Comparison of ENCODE assay signal across 14 cellular contexts in the genomic region with DNA sequence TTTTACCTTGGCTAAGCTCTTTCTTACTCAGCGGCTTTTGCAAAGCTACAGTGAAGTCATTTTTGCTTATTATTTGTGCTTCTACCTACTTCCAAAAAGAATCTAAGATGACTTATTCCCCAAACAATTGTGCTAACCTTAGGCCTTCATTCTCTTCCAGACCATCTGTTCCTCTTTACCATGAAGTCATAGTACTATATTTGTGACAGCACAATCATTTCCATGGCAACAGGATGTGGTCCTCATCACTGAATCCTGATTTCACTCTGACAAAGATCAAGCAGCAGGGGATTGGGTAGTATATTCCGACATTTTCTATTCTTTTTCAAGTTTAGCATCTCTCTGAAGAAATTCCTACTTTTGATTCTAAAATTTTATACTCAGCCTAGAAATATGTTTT. TPM values are rescaled to one million over a fixed set of nuclear protein-coding genes. Genes with fewer than 3 reads are reported as not detected.
A peak's percentile ranks its signal among the peaks of the same experiment; 100 is the strongest.
DNase-seq lines count a peak whose midpoint lies in the region; TF ChIP-seq lines count a peak whose summit lies in the region.
"Had no signal": no experiment of that assay in that cellular context is flagged by ENCODE, and none has a peak within 500 bp of the region (broad histone marks: within the 10 kb centered on the region; RNA-seq: fewer than 3 reads in every experiment).

No MANE protein-coding gene starts in this region.

- H3K27ac Mint-ChIP-seq in brain: peak overlapping the region; percentile 2 to 82 (median 31)
- H3K27ac Mint-ChIP-seq in type B pancreatic cell: no peak overlapping the region
- H3K27ac Mint-ChIP-seq: activated CD8-positive, alpha-beta T cell treated with anti-CD3 and anti-CD28 coated beads, Interleukin-2, amount 10 ng/mL, durations not matched to agents 7 days and 5 days; activated naive CD8-positive, alpha-beta T cell; activated T-cell treated with anti-CD3 and anti-CD28 coated beads, Interleukin-2, amount 50 U/mL, for 72 hours; naive B cell had no signal

- TF ChIP-seq CTCF in brain (conservative IDR thresholded peaks at IDR 0.05) (no peak), type B pancreatic cell (conservative IDR thresholded peaks at IDR 0.05) (no peak)

- H3K4me3 Mint-ChIP-seq in brain (no peak overlapping the region), type B pancreatic cell (no peak overlapping the region)
- H3K4me3 Mint-ChIP-seq: activated CD8-positive, alpha-beta T cell treated with anti-CD3 and anti-CD28 coated beads, Interleukin-2, amount 10 ng/mL, durations not matched to agents 7 days and 5 days; activated naive CD8-positive, alpha-beta T cell; activated T-cell treated with anti-CD3 and anti-CD28 coated beads, Interleukin-2, amount 50 U/mL, for 72 hours; naive B cell had no signal

- peaks cover 26% of the 10 kb centered on the region for H3K4me1 Mint-ChIP-seq in brain
- peaks cover 5% of the 10 kb centered on the region for H3K4me1 Mint-ChIP-seq in type B pancreatic cell (ENCODE audit: unreplicated experiment)
- H3K4me1 Mint-ChIP-seq: naive B cell had no signal

- H3K36me3 Mint-ChIP-seq in brain (no peaks in the 10 kb centered on the region), type B pancreatic cell (no peaks in the 10 kb centered on the region)
- H3K36me3 Mint-ChIP-seq: activated naive CD8-positive, alpha-beta T cell; naive B cell had no signal

- intact Hi-C loops in head of caudate nucleus (cut with DNase I): no loop called here

- DNase-seq in ELR (ENCODE audit: low read depth) (peak; percentile 16), NCI-H1694 treated with DMSO at 0.1 percent for 48 hours (lab: John Stamatoyannopoulos, UW) (peak; percentile 82), myocyte (ENCODE audit: low read depth) (peak; percentile 34), head of caudate nucleus (no peak), type B pancreatic cell (ENCODE audit: extremely low spot score, unreplicated experiment) (no peak)
- no peak for DNase-seq in activated effector memory CD4-positive, alpha-beta T cell treated with anti-CD3 and anti-CD28 coated beads, Interleukin-2, amount 50 U/mL, for 16 hours
- DNase-seq: activated CD8-positive, alpha-beta T cell treated with anti-CD3 and anti-CD28 coated beads, Interleukin-2, amount 10 ng/mL, durations not matched to agents 7 days and 5 days; activated T-cell treated with anti-CD3 and anti-CD28 coated beads, Interleukin-2, amount 50 U/mL, for 72 hours; heart right ventricle; naive B cell; NCI-H1105; SHP77 treated with DMSO at 0.1 percent for 48 hours had no signal

- H3K9me3 Mint-ChIP-seq in brain: peaks cover 0 to under 1% (median 0%) of the 10 kb centered on the region in 5 experiments
- no peaks in the 10 kb centered on the region for H3K9me3 Mint-ChIP-seq in type B pancreatic cell
- H3K9me3 Mint-ChIP-seq: activated T-cell treated with anti-CD3 and anti-CD28 coated beads, Interleukin-2, amount 50 U/mL, for 72 hours; naive B cell had no signal

- H3K27me3 Mint-ChIP-seq in brain: peaks cover 12% of the 10 kb centered on the region
- no peaks in the 10 kb centered on the region for H3K27me3 Mint-ChIP-seq in type B pancreatic cell
- H3K27me3 Mint-ChIP-seq: activated naive CD8-positive, alpha-beta T cell had no signal

RNA-seq across cellular contexts. Expression of a gene that starts 24.8 kb away (rescaled TPM):
- polyA plus RNA-seq in brain (ENCODE audit: insufficient read depth, low read depth, low replicate concordance): 12.3 TPM
- total RNA-seq in myocyte (5.3 and 7.8 TPM in 2 replicates), type B pancreatic cell (ENCODE audit: low replicate concordance) (3.7 and 8.2 TPM in 2 replicates)
- polyA plus RNA-seq in myocyte (2012): 5.1 TPM
- total RNA-seq: activated CD8-positive, alpha-beta T cell treated with anti-CD3 and anti-CD28 coated beads, Interleukin-2, amount 10 ng/mL, durations not matched to agents 7 days and 5 days; activated T-cell treated with anti-CD3 and anti-CD28 coated beads, Interleukin-2, amount 50 U/mL, for 72 hours had no signal

RNA-seq across cellular contexts. Expression of a gene that starts 29.3 kb away (rescaled TPM):
- 71.0 TPM for polyA plus RNA-seq in brain (ENCODE audit: insufficient read depth, low read depth, low replicate concordance)
- total RNA-seq in myocyte (20.0 and 24.0 TPM in 2 replicates), type B pancreatic cell (ENCODE audit: low replicate concordance) (63.4 and 69.6 TPM in 2 replicates)
- polyA plus RNA-seq in myocyte (2012): 23.4 TPM

Comparison
In these comparisons a context has a peak if more than half of its experiments do, and no peak if none do; other contexts are left out.
1. DNase-seq: peak in ELR (single experiment), NCI-H1694 treated with DMSO at 0.1 percent for 48 hours (single experiment) and myocyte (single experiment); none in head of caudate nucleus (0 of 42), type B pancreatic cell (single experiment) and activated effector memory CD4-positive, alpha-beta T cell treated with anti-CD3 and anti-CD28 coated beads, Interleukin-2, amount 50 U/mL, for 16 hours (single experiment).